9 cellular contexts compared by ENCODE assay signal in genomic region chr11:74950374-74950969, GRCh38. TPM values are rescaled to one million over a fixed set of nuclear protein-coding genes. Genes with fewer than 3 reads are reported as not detected.
A peak's percentile ranks its signal among the peaks of the same experiment; 100 is the strongest.
DNase-seq lines count a peak whose midpoint lies in the region; ATAC-seq, FAIRE-seq and TF ChIP-seq lines count a peak whose summit lies in the region.
"Had no signal": no experiment of that assay in that cellular context is flagged by ENCODE, and none has a peak within 500 bp of the region (broad histone marks: within the 10 kb centered on the region; RNA-seq: fewer than 3 reads in every experiment).

No MANE protein-coding gene starts in this region.

- H3K79me2 ChIP-seq in HepG2 (ENCODE audit: insufficient read depth, low read length): peaks cover 76% of the 10 kb centered on the region

- POLR2A ChIA-PET in activated naive CD8-positive, alpha-beta T cell treated with anti-CD3 and anti-CD28 coated beads, Interleukin-2, amount 10 ng/mL, durations not matched to agents 7 days and 5 days (lab: Charles Lee): interaction anchor here (1.5 kb wide), 1 partner anchor 38 kb away, joined by 4 read pairs; the partner anchor contains the start of gene NEU3
- POLR2A ChIA-PET in HepG2 (lab: Yijun Ruan, JAX): interaction anchor here (1.5 to 2.0 kb wide), 2 partner anchors 11 to 39 kb away, joined by 6 to 7 read pairs; partner anchors contain the start of gene NEU3

- CTCF ChIA-PET in activated naive CD4-positive, alpha-beta T cell treated with anti-CD3 and anti-CD28 coated beads, Interleukin-2, amount 10 ng/mL, durations not matched to agents 7 days and 5 days (lab: Charles Lee): interaction anchor here (0.8 kb wide), 1 partner anchor 10 kb away, joined by 3 read pairs; no protein-coding TSS in a partner anchor
- CTCF ChIA-PET in HepG2 (lab: Yijun Ruan, JAX; ENCODE audit: low intra/inter-chr PET ratio, low total read pairs): no interaction called here

- TF ChIP-seq RAD21 in HepG2 (CRISPR knock-in tag; IDR thresholded peaks at IDR 0.05): no peak

- peaks cover 2 to 7% of the 10 kb centered on the region in 2 experiments; a peak in 3 of 5 replicates for H3K36me3 ChIP-seq in HepG2 (replicated peaks in 1 of 2; ENCODE audit: control insufficient read depth in 1 of 2, insufficient read depth in 2 of 2, low read length in 2 of 2)
- H3K36me3 ChIP-seq in upper lobe of left lung: peaks cover 0 to 6% (median 0%) of the 10 kb centered on the region in 4 donors

- peaks cover 11% of the 10 kb centered on the region for H4K20me1 ChIP-seq in HepG2 (ENCODE audit: insufficient read depth, low read length)

- H3K4me1 Mint-ChIP-seq in activated naive CD4-positive, alpha-beta T cell treated with anti-CD3 and anti-CD28 coated beads, Interleukin-2, amount 10 ng/mL, durations not matched to agents 7 days and 5 days: peaks cover 47% of the 10 kb centered on the region
- H3K4me1 Mint-ChIP-seq in activated naive CD8-positive, alpha-beta T cell treated with anti-CD3 and anti-CD28 coated beads, Interleukin-2, amount 10 ng/mL, durations not matched to agents 7 days and 5 days: peaks cover 36% of the 10 kb centered on the region

- H3K9me3 ChIP-seq in HepG2 (ENCODE audit: low read length) (no peaks in the 10 kb centered on the region), upper lobe of left lung (no peaks in the 10 kb centered on the region)

- H3K9me3 Mint-ChIP-seq in activated naive CD4-positive, alpha-beta T cell treated with anti-CD3 and anti-CD28 coated beads, Interleukin-2, amount 10 ng/mL, durations not matched to agents 7 days and 5 days: no peaks in the 10 kb centered on the region
- no peaks in the 10 kb centered on the region for H3K9me3 Mint-ChIP-seq in activated naive CD8-positive, alpha-beta T cell treated with anti-CD3 and anti-CD28 coated beads, Interleukin-2, amount 10 ng/mL, durations not matched to agents 7 days and 5 days

- peak overlapping the region; percentile 91 for H3K4me3 Mint-ChIP-seq in activated naive CD4-positive, alpha-beta T cell treated with anti-CD3 and anti-CD28 coated beads, Interleukin-2, amount 10 ng/mL, durations not matched to agents 7 days and 5 days
- peak overlapping the region; percentile 93 for H3K4me3 Mint-ChIP-seq in activated naive CD8-positive, alpha-beta T cell treated with anti-CD3 and anti-CD28 coated beads, Interleukin-2, amount 10 ng/mL, durations not matched to agents 7 days and 5 days

- WGBS in HepG2 (ENCODE audit: low lambda C conversion rate): 28% methylated on average over 2 of the region's 2 CpGs
- 70 to 81% methylated on average over 2 of the region's 2 CpGs for WGBS in upper lobe of left lung, 2 donors

- ATAC-seq in activated naive CD8-positive, alpha-beta T cell treated with anti-CD3 and anti-CD28 coated beads, Interleukin-2, amount 10 ng/mL, durations not matched to agents 7 days and 5 days (ENCODE audit: low read depth): no peak
- no peak for ATAC-seq in HepG2
- no peak for ATAC-seq in upper lobe of left lung (ENCODE audit: low FRiP score in 2 of 2)
- no peak for ATAC-seq in GM18498 (IDR thresholded peaks at IDR 0.05; ENCODE audit: unreplicated experiment)

- in situ Hi-C loops in HepG2 (cut with HindIII; ENCODE audit: extremely low pct_ligation_motif_present, low pct_unique_long_range_greater_than_20kb): no loop called here

- H3K27ac ChIP-seq in HepG2 (ENCODE audit: extremely low read length, insufficient read depth, low read length) (peak overlapping the region; percentile 81), upper lobe of left lung (peak overlapping the region in 1 of 4 donors; percentile 92)

- no peak overlapping the region for H2AFZ ChIP-seq in HepG2 (ENCODE audit: low read length)

- TF ChIP-seq EP300 in HepG2 (IDR thresholded peaks at IDR 0.05; ENCODE audit: low read depth in 2 of 2, low read length in 2 of 2): no peak
- no peak for TF ChIP-seq EP300 in HepG2 (CRISPR knock-in tag; IDR thresholded peaks at IDR 0.05; ENCODE audit: borderline replicate concordance)
- no peak for TF ChIP-seq EP300 in upper lobe of left lung (IDR thresholded peaks at IDR 0.05)

- peaks cover 49% of the 10 kb centered on the region for H3K4me1 ChIP-seq in HepG2 (ENCODE audit: insufficient read depth, low read length)
- peaks cover 19 to 50% (median 27%) of the 10 kb centered on the region in 4 donors for H3K4me1 ChIP-seq in upper lobe of left lung

- no peak for DNase-seq in activated naive CD4-positive, alpha-beta T cell treated with anti-CD3 and anti-CD28 coated beads, Interleukin-2, amount 10 ng/mL, durations not matched to agents 7 days and 5 days
- no peak for DNase-seq in activated naive CD4-positive, alpha-beta T cell treated with anti-CD3 and anti-CD28 coated beads, Interleukin-2, amount 50 U/mL, for 16 hours
- no peak for DNase-seq in activated naive CD8-positive, alpha-beta T cell treated with anti-CD3 and anti-CD28 coated beads, Interleukin-2, amount 10 ng/mL, durations not matched to agents 7 days and 5 days
- DNase-seq in HepG2 (ENCODE audit: low spot score) (peak; percentile 7), upper lobe of left lung (no peak), NCI-H510A (lab: John Stamatoyannopoulos, UW) (no peak), H4 (ENCODE audit: low spot score) (no peak)

- BruUV-seq in HepG2 (replicated peaks; lab: Mats Ljungman, UMichigan): no TSS peak

- FAIRE-seq in HepG2 (lab: Jason Lieb, UNC): peak; percentile 34
- FAIRE-seq: G401.6 had no signal

- H3K4me2 ChIP-seq in HepG2 (ENCODE audit: low read depth, low read length): peak overlapping the region; percentile 82

- H3K9ac ChIP-seq in HepG2 (ENCODE audit: insufficient read depth, low read depth, low read length): peak overlapping the region; percentile 96

- peaks cover 36% of the 10 kb centered on the region for H3K36me3 Mint-ChIP-seq in activated naive CD4-positive, alpha-beta T cell treated with anti-CD3 and anti-CD28 coated beads, Interleukin-2, amount 10 ng/mL, durations not matched to agents 7 days and 5 days
- H3K36me3 Mint-ChIP-seq in activated naive CD8-positive, alpha-beta T cell treated with anti-CD3 and anti-CD28 coated beads, Interleukin-2, amount 10 ng/mL, durations not matched to agents 7 days and 5 days: peaks cover 20% of the 10 kb centered on the region

- H3K27me3 ChIP-seq in HepG2 (ENCODE audit: control insufficient read depth in 1 of 2, insufficient read depth in 2 of 2, low read length in 2 of 2) (no peaks in the 10 kb centered on the region; a peak in 1 of 5 replicates), upper lobe of left lung (no peaks in the 10 kb centered on the region)

- no peaks in the 10 kb centered on the region for H3K27me3 Mint-ChIP-seq in activated naive CD4-positive, alpha-beta T cell treated with anti-CD3 and anti-CD28 coated beads, Interleukin-2, amount 10 ng/mL, durations not matched to agents 7 days and 5 days
- H3K27me3 Mint-ChIP-seq in activated naive CD8-positive, alpha-beta T cell treated with anti-CD3 and anti-CD28 coated beads, Interleukin-2, amount 10 ng/mL, durations not matched to agents 7 days and 5 days: no peaks in the 10 kb centered on the region

- no peak for TF ChIP-seq CTCF in HepG2 (CRISPR knock-in tag; IDR thresholded peaks at IDR 0.05)
- no peak for TF ChIP-seq CTCF in upper lobe of left lung (IDR thresholded peaks at IDR 0.05)

- H3K4me3 ChIP-seq in HepG2 (replicated peaks in 1 of 3; ENCODE audit: insufficient read depth in 1 of 3, low read depth in 2 of 3, low read length in 3 of 3) (peak overlapping the region; percentile 91 to 98 (median 97)), upper lobe of left lung (peak overlapping the region; percentile 85 to 93 (median 89))

- H3K27ac Mint-ChIP-seq in activated naive CD4-positive, alpha-beta T cell treated with anti-CD3 and anti-CD28 coated beads, Interleukin-2, amount 10 ng/mL, durations not matched to agents 7 days and 5 days: peak overlapping the region; percentile 89
- peak overlapping the region; percentile 91 for H3K27ac Mint-ChIP-seq in activated naive CD8-positive, alpha-beta T cell treated with anti-CD3 and anti-CD28 coated beads, Interleukin-2, amount 10 ng/mL, durations not matched to agents 7 days and 5 days

- intact Hi-C loops in HepG2 (cut with micrococcal nuclease; ENCODE audit: unreplicated experiment): no loop called here

- no peak for TF ChIP-seq POLR2A in HepG2 (IDR thresholded peaks at IDR 0.05; ENCODE audit: insufficient read depth in 1 of 2, low read depth in 2 of 2, low read length in 2 of 2)
- TF ChIP-seq POLR2A in upper lobe of left lung (IDR thresholded peaks at IDR 0.05): no peak

RNA-seq across cellular contexts. Expression of gene SPCS2, which starts 1.4 kb away (rescaled TPM):
- 100 to 1,000 TPM; 112 to 114 TPM for total RNA-seq in activated naive CD8-positive, alpha-beta T cell treated with anti-CD3 and anti-CD28 coated beads, Interleukin-2, amount 10 ng/mL, durations not matched to agents 7 days and 5 days
- total RNA-seq in HepG2 (2016; rRNA removed; fragmentation: Illumina TruSeq; extraction: Trizol) (83.4 and 87.3 TPM in 2 replicates), upper lobe of left lung (100 to 1,000 TPM in 2 of 6 donors, 10 to 100 TPM in 4; 15.5 to 150 (median 89.0) TPM)
- total RNA-seq in HepG2 (2016; cell fraction: cytosol; rRNA removed; fragmentation: Illumina TruSeq; extraction: Trizol; ENCODE audit: low read depth): 17.4 and 19.6 TPM in 2 replicates
- 79.8 and 98.6 TPM in 2 replicates for total RNA-seq in HepG2 (2016; cell fraction: insoluble cytoplasmic fraction; rRNA removed; fragmentation: Illumina TruSeq; extraction: Trizol)
- 31.5 and 40.9 TPM in 2 replicates for total RNA-seq in HepG2 (2016; cell fraction: membrane; rRNA removed; fragmentation: Illumina TruSeq; extraction: Trizol)
- 82.3 and 97.7 TPM in 2 replicates for total RNA-seq in HepG2 (2016; cell fraction: nucleus; rRNA removed; fragmentation: Illumina TruSeq; extraction: Trizol)
- polyA plus RNA-seq in HepG2 (2011; rRNA removed): 134 and 142 TPM in 2 replicates
- 38.6 and 68.5 TPM in 2 replicates for polyA plus RNA-seq in HepG2 (2011; cell fraction: cytosol; rRNA removed)
- 26.0 and 33.3 TPM in 2 replicates for polyA plus RNA-seq in HepG2 (2011; cell fraction: nucleus; rRNA removed)
- 126 and 129 TPM in 2 replicates for polyA plus RNA-seq in HepG2 (2012)
- 54.6 and 56.5 TPM in 2 replicates for polyA plus RNA-seq in HepG2 (2016; cell fraction: cytosol; fragmentation: Illumina TruSeq; extraction: Trizol; ENCODE audit: low read depth)
- 205 and 218 TPM in 2 replicates for polyA plus RNA-seq in HepG2 (2016; cell fraction: insoluble cytoplasmic fraction; fragmentation: Illumina TruSeq; extraction: Trizol; ENCODE audit: low read depth)
- polyA plus RNA-seq in HepG2 (2016; cell fraction: membrane; fragmentation: Illumina TruSeq; extraction: Trizol; ENCODE audit: low read depth): 66.1 and 67.5 TPM in 2 replicates
- polyA plus RNA-seq in HepG2 (2016; cell fraction: nucleus; fragmentation: Illumina TruSeq; extraction: Trizol; ENCODE audit: insufficient read depth, low read depth): 331 and 344 TPM in 2 replicates
- polyA minus RNA-seq in HepG2 (2011; rRNA and poly(A)+ RNA removed; ENCODE audit: low replicate concordance): 26.1 and 46.7 TPM in 2 replicates
- polyA minus RNA-seq in HepG2 (2011; cell fraction: cytosol; rRNA and poly(A)+ RNA removed): 27.0 and 42.4 TPM in 2 replicates
- polyA minus RNA-seq in HepG2 (2011; cell fraction: nucleus; rRNA and poly(A)+ RNA removed): 14.4 and 69.1 TPM in 2 replicates
- total RNA-seq in H4 (2014; rRNA removed; shearing (Covaris generic)): 24.5 and 47.7 TPM in 2 replicates

RNA-seq across cellular contexts. Expression of gene XRRA1, which starts 1.6 kb away (rescaled TPM):
- total RNA-seq in activated naive CD8-positive, alpha-beta T cell treated with anti-CD3 and anti-CD28 coated beads, Interleukin-2, amount 10 ng/mL, durations not matched to agents 7 days and 5 days: 10 to 100 TPM; 36.0 to 42.9 TPM
- total RNA-seq in HepG2 (2016; rRNA removed; fragmentation: Illumina TruSeq; extraction: Trizol) (9.9 and 10.5 TPM in 2 replicates), upper lobe of left lung (10 to 100 TPM in 5 of 6 donors, 1 to 10 TPM in 1; 9.4 to 25.1 (median 16.7) TPM)
- 2.4 and 2.9 TPM in 2 replicates for total RNA-seq in HepG2 (2016; cell fraction: cytosol; rRNA removed; fragmentation: Illumina TruSeq; extraction: Trizol; ENCODE audit: low read depth)
- 8.8 and 9.7 TPM in 2 replicates for total RNA-seq in HepG2 (2016; cell fraction: insoluble cytoplasmic fraction; rRNA removed; fragmentation: Illumina TruSeq; extraction: Trizol)
- total RNA-seq in HepG2 (2016; cell fraction: membrane; rRNA removed; fragmentation: Illumina TruSeq; extraction: Trizol): 3.8 and 4.3 TPM in 2 replicates
- total RNA-seq in HepG2 (2016; cell fraction: nucleus; rRNA removed; fragmentation: Illumina TruSeq; extraction: Trizol): 29.9 and 30.0 TPM in 2 replicates
- polyA plus RNA-seq in HepG2 (2011; rRNA removed): 7.6 and 8.4 TPM in 2 replicates
- 4.8 and 5.6 TPM in 2 replicates for polyA plus RNA-seq in HepG2 (2011; cell fraction: cytosol; rRNA removed)
- polyA plus RNA-seq in HepG2 (2011; cell fraction: nucleus; rRNA removed): 15.9 and 16.0 TPM in 2 replicates
- polyA plus RNA-seq in HepG2 (2012): 5.4 and 6.6 TPM in 2 replicates
- polyA plus RNA-seq in HepG2 (2016; cell fraction: cytosol; fragmentation: Illumina TruSeq; extraction: Trizol; ENCODE audit: low read depth): 0.66 and 0.75 TPM in 2 replicates
- 5.8 and 6.5 TPM in 2 replicates for polyA plus RNA-seq in HepG2 (2016; cell fraction: insoluble cytoplasmic fraction; fragmentation: Illumina TruSeq; extraction: Trizol; ENCODE audit: low read depth)
- 1.5 and 2.4 TPM in 2 replicates for polyA plus RNA-seq in HepG2 (2016; cell fraction: membrane; fragmentation: Illumina TruSeq; extraction: Trizol; ENCODE audit: low read depth)
- polyA plus RNA-seq in HepG2 (2016; cell fraction: nucleus; fragmentation: Illumina TruSeq; extraction: Trizol; ENCODE audit: insufficient read depth, low read depth): 9.2 and 9.4 TPM in 2 replicates
- polyA minus RNA-seq in HepG2 (2011; rRNA and poly(A)+ RNA removed; ENCODE audit: low replicate concordance): 26.3 and 30.3 TPM in 2 replicates
- 7.6 and 11.7 TPM in 2 replicates for polyA minus RNA-seq in HepG2 (2011; cell fraction: cytosol; rRNA and poly(A)+ RNA removed)
- polyA minus RNA-seq in HepG2 (2011; cell fraction: nucleus; rRNA and poly(A)+ RNA removed): 43.0 and 48.2 TPM in 2 replicates
- 5.2 TPM in 2 replicates for total RNA-seq in H4 (2014; rRNA removed; shearing (Covaris generic))

RNA-seq across cellular contexts. Expression of gene NEU3, which starts 38.3 kb away (rescaled TPM):
- 10 to 100 TPM; 13.6 to 17.3 TPM for total RNA-seq in activated naive CD8-positive, alpha-beta T cell treated with anti-CD3 and anti-CD28 coated beads, Interleukin-2, amount 10 ng/mL, durations not matched to agents 7 days and 5 days
- total RNA-seq in HepG2 (2016; rRNA removed; fragmentation: Illumina TruSeq; extraction: Trizol) (14.5 and 15.3 TPM in 2 replicates), upper lobe of left lung (10 to 100 TPM in 3 of 6 donors, 1 to 10 TPM in 3; 6.2 to 36.7 (median 11.5) TPM)
- 1.4 and 1.8 TPM in 2 replicates for total RNA-seq in HepG2 (2016; cell fraction: cytosol; rRNA removed; fragmentation: Illumina TruSeq; extraction: Trizol; ENCODE audit: low read depth)
- total RNA-seq in HepG2 (2016; cell fraction: insoluble cytoplasmic fraction; rRNA removed; fragmentation: Illumina TruSeq; extraction: Trizol): 13.8 and 14.7 TPM in 2 replicates
- total RNA-seq in HepG2 (2016; cell fraction: membrane; rRNA removed; fragmentation: Illumina TruSeq; extraction: Trizol): 5.1 and 6.4 TPM in 2 replicates
- total RNA-seq in HepG2 (2016; cell fraction: nucleus; rRNA removed; fragmentation: Illumina TruSeq; extraction: Trizol): 15.8 and 18.6 TPM in 2 replicates
- polyA plus RNA-seq in HepG2 (2011; rRNA removed): 6.3 and 8.4 TPM in 2 replicates
- polyA plus RNA-seq in HepG2 (2011; cell fraction: cytosol; rRNA removed): 4.5 and 5.8 TPM in 2 replicates
- 15.0 and 15.9 TPM in 2 replicates for polyA plus RNA-seq in HepG2 (2011; cell fraction: nucleus; rRNA removed)
- 4.6 and 5.0 TPM in 2 replicates for polyA plus RNA-seq in HepG2 (2012)
- 0.83 and 0.93 TPM in 2 replicates for polyA plus RNA-seq in HepG2 (2016; cell fraction: cytosol; fragmentation: Illumina TruSeq; extraction: Trizol; ENCODE audit: low read depth)
- polyA plus RNA-seq in HepG2 (2016; cell fraction: insoluble cytoplasmic fraction; fragmentation: Illumina TruSeq; extraction: Trizol; ENCODE audit: low read depth): 6.0 and 6.9 TPM in 2 replicates
- polyA plus RNA-seq in HepG2 (2016; cell fraction: membrane; fragmentation: Illumina TruSeq; extraction: Trizol; ENCODE audit: low read depth): 2.0 and 3.0 TPM in 2 replicates
- polyA plus RNA-seq in HepG2 (2016; cell fraction: nucleus; fragmentation: Illumina TruSeq; extraction: Trizol; ENCODE audit: insufficient read depth, low read depth): 15.9 and 16.7 TPM in 2 replicates
- polyA minus RNA-seq in HepG2 (2011; rRNA and poly(A)+ RNA removed; ENCODE audit: low replicate concordance): 23.2 and 42.9 TPM in 2 replicates
- polyA minus RNA-seq in HepG2 (2011; cell fraction: cytosol; rRNA and poly(A)+ RNA removed): 9.1 and 9.8 TPM in 2 replicates
- 14.9 and 23.2 TPM in 2 replicates for polyA minus RNA-seq in HepG2 (2011; cell fraction: nucleus; rRNA and poly(A)+ RNA removed)
- 7.7 and 9.5 TPM in 2 replicates for total RNA-seq in H4 (2014; rRNA removed; shearing (Covaris generic))
